10 cellular contexts compared by ENCODE assay signal in genomic region chr6:125834347-125834746, GRCh38. TPM values are rescaled to one million over a fixed set of nuclear protein-coding genes. Genes with fewer than 3 reads are reported as not detected.
A peak's percentile ranks its signal among the peaks of the same experiment; 100 is the strongest.
DNase-seq lines count a peak whose midpoint lies in the region; ATAC-seq and TF ChIP-seq lines count a peak whose summit lies in the region.
"Had no signal": no experiment of that assay in that cellular context is flagged by ENCODE, and none has a peak within 500 bp of the region (broad histone marks: within the 10 kb centered on the region; RNA-seq: fewer than 3 reads in every experiment).

No MANE protein-coding gene starts in this region.

- no peaks in the 10 kb centered on the region for H3K27me3 Mint-ChIP-seq in GM23338 (ENCODE audit: insufficient read depth, low read depth, poor library complexity)
- no peaks in the 10 kb centered on the region for H3K27me3 Mint-ChIP-seq in naive thymus-derived CD4-positive, alpha-beta T cell
- H3K27me3 Mint-ChIP-seq: activated naive CD4-positive, alpha-beta T cell treated with anti-CD3 and anti-CD28 coated beads, Interleukin-2, amount 50 U/mL, for 24 hours had no signal

- no peaks in the 10 kb centered on the region for H3K36me3 Mint-ChIP-seq in GM23338 (ENCODE audit: low read depth)
- H3K36me3 Mint-ChIP-seq in naive thymus-derived CD4-positive, alpha-beta T cell: peaks cover 0 to 24% (median 15%) of the 10 kb centered on the region in 5 donors
- H3K36me3 Mint-ChIP-seq in activated naive CD4-positive, alpha-beta T cell treated with anti-CD3 and anti-CD28 coated beads, Interleukin-2, amount 50 U/mL, for 72 hours: no peaks in the 10 kb centered on the region

- H2AFZ ChIP-seq in GM23338 (no peak overlapping the region), OCI-LY1 (ENCODE audit: low read length) (no peak overlapping the region)

- no peaks in the 10 kb centered on the region for H3K79me2 ChIP-seq in GM23338 (replicated peaks; ENCODE audit: insufficient read depth)
- peaks cover 44% of the 10 kb centered on the region; the same call in 1 of the 2 replicates for H3K79me2 ChIP-seq in OCI-LY1 (ENCODE audit: insufficient read depth, low read length)

- no peaks in the 10 kb centered on the region for H3K9me3 Mint-ChIP-seq in GM23338
- H3K9me3 Mint-ChIP-seq in naive thymus-derived CD4-positive, alpha-beta T cell: no peaks in the 10 kb centered on the region
- H3K9me3 Mint-ChIP-seq in activated naive CD4-positive, alpha-beta T cell treated with anti-CD3 and anti-CD28 coated beads, Interleukin-2, amount 50 U/mL, for 72 hours: no peaks in the 10 kb centered on the region
- H3K9me3 Mint-ChIP-seq: activated naive CD4-positive, alpha-beta T cell treated with anti-CD3 and anti-CD28 coated beads, Interleukin-2, amount 50 U/mL, for 24 hours had no signal

- no peak overlapping the region for H3K9ac ChIP-seq in OCI-LY1 (ENCODE audit: low read length)

- no peak overlapping the region for H3K4me3 ChIP-seq in GM23338
- H3K4me3 ChIP-seq in OCI-LY1 (ENCODE audit: low read depth, low read length, poor library complexity, severe bottlenecking): no peak overlapping the region
- H3K4me3 ChIP-seq in naive thymus-derived CD4-positive, alpha-beta T cell (ENCODE audit: low read length): no peak overlapping the region

- H3K9me2 ChIP-seq in GM23338 (ENCODE audit: insufficient read depth) (no peaks in the 10 kb centered on the region), OCI-LY1 (ENCODE audit: low read depth, low read length) (no peaks in the 10 kb centered on the region)

- intact Hi-C loops in naive thymus-derived CD4-positive, alpha-beta T cell (cut with micrococcal nuclease): loop anchor here in 1 of 2 donors (1.0 to 5.0 kb wide), 2 partner anchors 9 to 73 kb away; no protein-coding TSS in a partner anchor

- H3K4me2 ChIP-seq in GM23338 (no peak overlapping the region), OCI-LY1 (ENCODE audit: low read length) (no peak overlapping the region)

- no peaks in the 10 kb centered on the region; the same call in 1 of the 2 replicates for H4K20me1 ChIP-seq in GM23338 (replicated peaks; ENCODE audit: insufficient read depth)
- no peaks in the 10 kb centered on the region for H4K20me1 ChIP-seq in OCI-LY1 (ENCODE audit: insufficient read depth, low read length)

- H3K27ac Mint-ChIP-seq in GM23338: no peak overlapping the region
- H3K27ac Mint-ChIP-seq in naive thymus-derived CD4-positive, alpha-beta T cell: peak overlapping the region in 7 of 9 donors; percentile 22 to 78 (median 48)
- H3K27ac Mint-ChIP-seq in activated naive CD4-positive, alpha-beta T cell treated with anti-CD3 and anti-CD28 coated beads, Interleukin-2, amount 50 U/mL, for 72 hours: no peak overlapping the region
- H3K27ac Mint-ChIP-seq: activated naive CD4-positive, alpha-beta T cell treated with anti-CD3 and anti-CD28 coated beads, Interleukin-2, amount 50 U/mL, for 24 hours had no signal

- H3F3A ChIP-seq in GM23338 (replicated peaks; ENCODE audit: low read depth) (no peaks in the 10 kb centered on the region), OCI-LY1 (ENCODE audit: insufficient read depth, low read length) (no peaks in the 10 kb centered on the region)

- H3K4me1 ChIP-seq in GM23338 (ENCODE audit: insufficient read depth) (peaks cover 12% of the 10 kb centered on the region), OCI-LY1 (ENCODE audit: insufficient read depth, low read length, severe bottlenecking) (peaks cover 39% of the 10 kb centered on the region)
- peaks cover 12 to 38% of the 10 kb centered on the region in 2 donors for H3K4me1 ChIP-seq in naive thymus-derived CD4-positive, alpha-beta T cell (ENCODE audit: control insufficient read depth in 2 of 2, insufficient read depth in 2 of 2, low read length in 2 of 2)

- H3K36me3 ChIP-seq in GM23338 (ENCODE audit: insufficient read depth) (no peaks in the 10 kb centered on the region), OCI-LY1 (ENCODE audit: insufficient read depth, low read length) (no peaks in the 10 kb centered on the region; the same call in 1 of the 2 replicates)
- H3K36me3 ChIP-seq in naive thymus-derived CD4-positive, alpha-beta T cell (ENCODE audit: control insufficient read depth in 2 of 3, insufficient read depth in 3 of 3, low read length in 3 of 3): no peaks in the 10 kb centered on the region

- H3K4me1 Mint-ChIP-seq in GM23338: peaks cover 18% of the 10 kb centered on the region
- H3K4me1 Mint-ChIP-seq in naive thymus-derived CD4-positive, alpha-beta T cell: peaks cover 39 to 64% (median 45%) of the 10 kb centered on the region in 7 donors

- DNase-seq in GM23338 (ENCODE audit: low spot score) (no peak), AG08396 (ENCODE audit: low spot score) (no peak), NCI-H1694 treated with DMSO at 0.1 percent for 48 hours (lab: John Stamatoyannopoulos, UW) (no peak)
- peak in 1 of 9 donors; percentile 13 for DNase-seq in naive thymus-derived CD4-positive, alpha-beta T cell
- no peak for DNase-seq in activated naive CD4-positive, alpha-beta T cell treated with anti-CD3 and anti-CD28 coated beads, Interleukin-2, amount 50 U/mL, for 72 hours (ENCODE audit: low spot score in 2 of 2)
- no peak for DNase-seq in activated naive CD4-positive, alpha-beta T cell treated with Interleukin-2 at 50 U/mL for 16 hours
- DNase-seq: RPMI8226 had no signal

- H3K9me3 ChIP-seq in OCI-LY1 (ENCODE audit: low read length): no peaks in the 10 kb centered on the region
- H3K9me3 ChIP-seq in naive thymus-derived CD4-positive, alpha-beta T cell (ENCODE audit: control insufficient read depth in 2 of 3, low read length in 3 of 3): no peaks in the 10 kb centered on the region

- H3K27ac ChIP-seq in GM23338 (ENCODE audit: low read depth) (no peak overlapping the region; the same call in 1 of the 2 replicates), OCI-LY1 (ENCODE audit: low read depth, low read length, poor library complexity, severe bottlenecking) (peak overlapping the region; percentile 23)
- H3K27ac ChIP-seq in naive thymus-derived CD4-positive, alpha-beta T cell (ENCODE audit: low read depth, low read length): no peak overlapping the region

- TF ChIP-seq CTCF in GM23338 (conservative IDR thresholded peaks at IDR 0.05; ENCODE audit: low read depth in 2 of 2) (no peak), OCI-LY1 (IDR thresholded peaks at IDR 0.05; ENCODE audit: low read length) (no peak)

- H3K27me3 ChIP-seq in GM23338 (ENCODE audit: insufficient read depth) (no peaks in the 10 kb centered on the region), OCI-LY1 (ENCODE audit: insufficient read depth, low read length) (no peaks in the 10 kb centered on the region)
- H3K27me3 ChIP-seq in naive thymus-derived CD4-positive, alpha-beta T cell (ENCODE audit: control insufficient read depth in 2 of 2, insufficient read depth in 2 of 2, low read length in 2 of 2): no peaks in the 10 kb centered on the region

- H3K4me3 Mint-ChIP-seq in GM23338: no peak overlapping the region
- peak overlapping the region in 6 of 10 donors; percentile 16 to 73 (median 40) for H3K4me3 Mint-ChIP-seq in naive thymus-derived CD4-positive, alpha-beta T cell
- H3K4me3 Mint-ChIP-seq: activated naive CD4-positive, alpha-beta T cell treated with anti-CD3 and anti-CD28 coated beads, Interleukin-2, amount 50 U/mL, for 24 hours had no signal

- CTCF ChIA-PET in naive thymus-derived CD4-positive, alpha-beta T cell (lab: Charles Lee): interaction anchor here (0.6 to 1.3 kb wide), 2 partner anchors 43 to 82 kb away, joined by 3 to 4 read pairs; no protein-coding TSS in a partner anchor

- ATAC-seq in GM18858 (IDR thresholded peaks at IDR 0.05; ENCODE audit: unreplicated experiment) (peak; percentile 53), GM23338 (peak; percentile 33; the same call in 1 of the 3 replicates)
- peak; percentile 55 for ATAC-seq in naive thymus-derived CD4-positive, alpha-beta T cell
- ATAC-seq in activated naive CD4-positive, alpha-beta T cell treated with anti-CD3 and anti-CD28 coated beads, Interleukin-2, amount 50 U/mL, for 72 hours: no peak

- POLR2A ChIA-PET in naive thymus-derived CD4-positive, alpha-beta T cell (lab: Charles Lee): interaction anchor here (0.5 to 4.2 kb wide), 5 partner anchors 11 to 57 kb away, joined by 3 to 30 read pairs (median 4); partner anchors contain the start of gene NCOA7

TF ChIP-seq in GM23338, 12 proteins besides CTCF, POLR2A, EP300 and RAD21 (continues in another document):
- TF ChIP-seq POLR2AphosphoS5 (IDR thresholded peaks at IDR 0.05; ENCODE audit: low read depth) (no peak), REST (IDR thresholded peaks at IDR 0.05; ENCODE audit: unreplicated experiment) (no peak), ZNF114 (CRISPR knock-in tag; IDR thresholded peaks at IDR 0.05) (no peak), NANOG (IDR thresholded peaks at IDR 0.05; ENCODE audit: borderline replicate concordance) (no peak), STAT1 (IDR thresholded peaks at IDR 0.05; ENCODE audit: unreplicated experiment) (no peak), JUNB (IDR thresholded peaks at IDR 0.05; ENCODE audit: unreplicated experiment) (no peak)

RNA-seq across cellular contexts. Expression of gene NCOA7, which starts 43.6 kb away (rescaled TPM):
- total RNA-seq in GM23338 (2014; rRNA removed; shearing (Covaris generic)): 9.3 and 14.8 TPM in 2 replicates
- polyA plus RNA-seq in GM23338 (2016; fragmentation: Nextera tagmentation; extraction: Ambion mirVana): 15.7 and 17.1 TPM in 2 replicates
- total RNA-seq in naive thymus-derived CD4-positive, alpha-beta T cell: 10 to 100 TPM; 30.6 to 55.6 (median 38.0) TPM
- polyA plus RNA-seq in naive thymus-derived CD4-positive, alpha-beta T cell: 10 to 100 TPM; 12.8 to 23.4 TPM
- total RNA-seq in activated naive CD4-positive, alpha-beta T cell treated with anti-CD3 and anti-CD28 coated beads, Interleukin-2, amount 50 U/mL, for 72 hours: 10 to 100 TPM; 50.8 to 58.8 TPM

Comparison
In these comparisons a context has a peak if more than half of its experiments do, and no peak if none do; other contexts are left out.
1. ATAC-seq: peak in GM18858 (single experiment), GM23338 (single experiment) and naive thymus-derived CD4-positive, alpha-beta T cell (single experiment); none in activated naive CD4-positive, alpha-beta T cell treated with anti-CD3 and anti-CD28 coated beads, Interleukin-2, amount 50 U/mL, for 72 hours (0 of 2).
2. H3K27ac Mint-ChIP-seq: peak in naive thymus-derived CD4-positive, alpha-beta T cell (7 of 9); none in GM23338 (single experiment) and activated naive CD4-positive, alpha-beta T cell treated with anti-CD3 and anti-CD28 coated beads, Interleukin-2, amount 50 U/mL, for 72 hours (0 of 2).